1 cellular context compared by ENCODE assay signal in genomic region chr9:124443625-124444024, GRCh38.
A peak's percentile ranks its signal among the peaks of the same experiment; 100 is the strongest.
TF ChIP-seq lines count a peak whose summit lies in the region.

No MANE protein-coding gene starts in this region.

TF ChIP-seq in H1, 55 proteins besides CTCF, POLR2A, EP300 and RAD21:
- TF ChIP-seq CEBPB (IDR thresholded peaks at IDR 0.05; ENCODE audit: low read depth, low read length), result no peak
- TF ChIP-seq KDM1A (IDR thresholded peaks at IDR 0.05; ENCODE audit: borderline replicate concordance, low read length), result peak; percentile 63; the same call in 1 of the 2 replicates
